Comparison of ENCODE assay signal across 8 cellular contexts in genomic region chr4:48830706-48831531, GRCh38. TPM values are rescaled to one million over a fixed set of nuclear protein-coding genes. Genes with fewer than 3 reads are reported as not detected.
A peak's percentile ranks its signal among the peaks of the same experiment; 100 is the strongest.
DNase-seq lines count a peak whose midpoint lies in the region; ATAC-seq and TF ChIP-seq lines count a peak whose summit lies in the region.

A gene with protein sequence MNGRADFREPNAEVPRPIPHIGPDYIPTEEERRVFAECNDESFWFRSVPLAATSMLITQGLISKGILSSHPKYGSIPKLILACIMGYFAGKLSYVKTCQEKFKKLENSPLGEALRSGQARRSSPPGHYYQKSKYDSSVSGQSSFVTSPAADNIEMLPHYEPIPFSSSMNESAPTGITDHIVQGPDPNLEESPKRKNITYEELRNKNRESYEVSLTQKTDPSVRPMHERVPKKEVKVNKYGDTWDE (plus strand): TSS chr4:48831088. CDS start chr4:48832625, 1,537 bp downstream.

- no peak for TF ChIP-seq CTCF in AG04450 (IDR thresholded peaks at IDR 0.05; ENCODE audit: low read depth, low read length)
- TF ChIP-seq CTCF in WTC11 (IDR thresholded peaks at IDR 0.05) = no peak
- TF ChIP-seq CTCF in cardiac fibroblast (IDR thresholded peaks at IDR 0.05; ENCODE audit: low read depth, low read length) = no peak
- TF ChIP-seq CTCF in smooth muscle cell (IDR thresholded peaks at IDR 0.05; ENCODE audit: borderline replicate concordance, insufficient read depth, poor library complexity, severe bottlenecking) = no peak

- peak within 1 kb of the TSS; percentile 95 for H2AFZ ChIP-seq in smooth muscle cell (ENCODE audit: low read depth)

- peaks cover 18% of the 10 kb centered on the region for H3K9me3 Mint-ChIP-seq in WTC11

- peak within 1 kb of the TSS; percentile 100 for H3K4me3 Mint-ChIP-seq in WTC11

- peak within 1 kb of the TSS; percentile 99 for H3K9ac ChIP-seq in smooth muscle cell (ENCODE audit: low read depth)

- peaks cover 19% of the 10 kb centered on the region for H3K4me1 ChIP-seq in smooth muscle cell (ENCODE audit: low read depth)

- POLR2A ChIA-PET in AG04450 (lab: Yijun Ruan, JAX) = interaction anchor here (0.9 kb wide), 1 partner anchor 50 kb away, joined by 6 read pairs; the partner anchor contains the start of gene FRYL
- POLR2A ChIA-PET in WTC11 (lab: Charles Lee) = interaction anchor here (0.6 to 1.0 kb wide), 3 partner anchors 9 to 212 kb away, joined by 4 to 5 read pairs (median 4); partner anchors contain the start of gene OCIAD2

- H3F3A ChIP-seq in smooth muscle cell (ENCODE audit: low read depth) = no peaks in the 10 kb centered on the region

- H3K27ac Mint-ChIP-seq in WTC11 = peak within 1 kb of the TSS; percentile 100

- H3K4me1 Mint-ChIP-seq in WTC11 = peaks cover 24% of the 10 kb centered on the region

- H4K20me1 ChIP-seq in smooth muscle cell (ENCODE audit: low read depth) = peaks cover 4% of the 10 kb centered on the region

- peak within 1 kb of the TSS; percentile 92 for H3K27ac ChIP-seq in AG04450 (ENCODE audit: low read depth, low read length)
- peak within 1 kb of the TSS; percentile 96 for H3K27ac ChIP-seq in smooth muscle cell (ENCODE audit: low read depth)

- H3K79me2 ChIP-seq in smooth muscle cell (ENCODE audit: low read depth) = peaks cover 49% of the 10 kb centered on the region

- no peaks in the 10 kb centered on the region; the same call in 1 of the 2 replicates for H3K9me3 ChIP-seq in AG04450 (ENCODE audit: control insufficient read depth, insufficient read depth, low read length)
- H3K9me3 ChIP-seq in smooth muscle cell (replicated peaks; ENCODE audit: low read depth) = no peaks in the 10 kb centered on the region

- H3K4me3 ChIP-seq in AG04450 (ENCODE audit: low read depth, low read length) (peak within 1 kb of the TSS; percentile 98), cardiac fibroblast (replicated peaks in 1 of 2; ENCODE audit: low read depth in 2 of 2, low read length in 2 of 2) (peak within 1 kb of the TSS; percentile 80 to 95), smooth muscle cell (peak within 1 kb of the TSS; percentile 93)

- peaks cover 15% of the 10 kb centered on the region for H3K36me3 ChIP-seq in smooth muscle cell (ENCODE audit: low read depth)

- H3K4me2 ChIP-seq in smooth muscle cell = peak within 1 kb of the TSS; percentile 99

- ATAC-seq in GM18909 (IDR thresholded peaks at IDR 0.05; ENCODE audit: poor library complexity, unreplicated experiment) (peak; percentile 99), HG03175 (IDR thresholded peaks at IDR 0.05; ENCODE audit: unreplicated experiment) (peak; percentile 100), WTC11 (peak; percentile 97)

- peak; percentile 98 for DNase-seq in AG04450 (ENCODE audit: low read depth, low spot score)
- peak; percentile 95 for DNase-seq in NCI-H226
- DNase-seq in WTC11 (ENCODE audit: low spot score) = peak; percentile 95
- peak; percentile 99 to 100 for DNase-seq in cardiac fibroblast (ENCODE audit: low read depth in 2 of 2)
- DNase-seq in iPS-NIHi7 (ENCODE audit: extremely low spot score) = peak; percentile 100
- DNase-seq in smooth muscle cell (lab: John Stamatoyannopoulos, UW; ENCODE audit: unreplicated experiment) = peak; percentile 66

- H3K27me3 Mint-ChIP-seq in WTC11 (ENCODE audit: low read depth) = no peaks in the 10 kb centered on the region

- CTCF ChIA-PET in AG04450 (lab: Charles Lee) (interaction anchor here (1.9 kb wide), 1 partner anchor 253 kb away, joined by 7 read pairs; no protein-coding TSS in a partner anchor), WTC11 (lab: Charles Lee) (interaction anchor here (0.5 kb wide), 1 partner anchor 9 kb away, joined by 3 read pairs; no protein-coding TSS in a partner anchor)

- WGBS in smooth muscle cell (ENCODE audit: low lambda C conversion rate) = under 1% methylated on average over 56 of the region's 56 CpGs

- peaks cover 27% of the 10 kb centered on the region for H3K36me3 Mint-ChIP-seq in WTC11

- H3K27me3 ChIP-seq in AG04450 (ENCODE audit: control insufficient read depth, insufficient read depth, low read length) = no peaks in the 10 kb centered on the region
- no peaks in the 10 kb centered on the region for H3K27me3 ChIP-seq in smooth muscle cell (ENCODE audit: low read depth)

TF ChIP-seq in WTC11, 78 proteins besides CTCF, POLR2A, EP300 and RAD21 (continues in another document):
- TF ChIP-seq ZMAT4 (CRISPR knock-in tag; IDR thresholded peaks at IDR 0.05) (no peak), FOXK1 (CRISPR knock-in tag; IDR thresholded peaks at IDR 0.05) (peak; percentile 69; the same call in 1 of the 2 replicates), FOXP1 (CRISPR knock-in tag; IDR thresholded peaks at IDR 0.05; ENCODE audit: borderline replicate concordance) (peak; percentile 82), TP53 (CRISPR knock-in tag; IDR thresholded peaks at IDR 0.05) (no peak), TCF7 (CRISPR knock-in tag; IDR thresholded peaks at IDR 0.05; ENCODE audit: low read depth) (no peak), CREM (CRISPR knock-in tag; IDR thresholded peaks at IDR 0.05) (peak; percentile 94; the same call in 1 of the 2 replicates), TEAD1 (CRISPR knock-in tag; IDR thresholded peaks at IDR 0.05) (0 out of 2 replicates have a peak, but pooled peaks have one; percentile 27), AFF4 (CRISPR knock-in tag; IDR thresholded peaks at IDR 0.05; ENCODE audit: borderline replicate concordance) (no peak), MYBL2 (CRISPR knock-in tag; IDR thresholded peaks at IDR 0.05) (no peak), SMAD4 (CRISPR knock-in tag; IDR thresholded peaks at IDR 0.05) (no peak)
- TF ChIP-seq, protein P1, sequence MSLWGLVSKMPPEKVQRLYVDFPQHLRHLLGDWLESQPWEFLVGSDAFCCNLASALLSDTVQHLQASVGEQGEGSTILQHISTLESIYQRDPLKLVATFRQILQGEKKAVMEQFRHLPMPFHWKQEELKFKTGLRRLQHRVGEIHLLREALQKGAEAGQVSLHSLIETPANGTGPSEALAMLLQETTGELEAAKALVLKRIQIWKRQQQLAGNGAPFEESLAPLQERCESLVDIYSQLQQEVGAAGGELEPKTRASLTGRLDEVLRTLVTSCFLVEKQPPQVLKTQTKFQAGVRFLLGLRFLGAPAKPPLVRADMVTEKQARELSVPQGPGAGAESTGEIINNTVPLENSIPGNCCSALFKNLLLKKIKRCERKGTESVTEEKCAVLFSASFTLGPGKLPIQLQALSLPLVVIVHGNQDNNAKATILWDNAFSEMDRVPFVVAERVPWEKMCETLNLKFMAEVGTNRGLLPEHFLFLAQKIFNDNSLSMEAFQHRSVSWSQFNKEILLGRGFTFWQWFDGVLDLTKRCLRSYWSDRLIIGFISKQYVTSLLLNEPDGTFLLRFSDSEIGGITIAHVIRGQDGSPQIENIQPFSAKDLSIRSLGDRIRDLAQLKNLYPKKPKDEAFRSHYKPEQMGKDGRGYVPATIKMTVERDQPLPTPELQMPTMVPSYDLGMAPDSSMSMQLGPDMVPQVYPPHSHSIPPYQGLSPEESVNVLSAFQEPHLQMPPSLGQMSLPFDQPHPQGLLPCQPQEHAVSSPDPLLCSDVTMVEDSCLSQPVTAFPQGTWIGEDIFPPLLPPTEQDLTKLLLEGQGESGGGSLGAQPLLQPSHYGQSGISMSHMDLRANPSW (CRISPR knock-in tag; conservative IDR thresholded peaks at IDR 0.05; ENCODE audit: low read depth) = no peak

RNA-seq across cellular contexts. Expression of the gene that starts here (rescaled TPM):
- polyA plus RNA-seq in AG04450 (2011; rRNA removed) = 140 and 176 TPM in 2 replicates
- 49.1 and 53.0 TPM in 2 replicates for polyA minus RNA-seq in AG04450 (2011; rRNA and poly(A)+ RNA removed)
- 135 to 146 TPM (median 146 TPM) in 3 replicates for total RNA-seq in WTC11 (2021)
- total RNA-seq in smooth muscle cell = 180 and 196 TPM in 2 replicates
- 130 and 159 TPM in 2 replicates for polyA plus RNA-seq in smooth muscle cell

Comparison
In these comparisons a context has a peak if more than half of its experiments do, and no peak if none do; other contexts are left out.
1. Peak in every context shown above with its lines: DNase-seq, ATAC-seq, H3K4me3 ChIP-seq and H3K27ac ChIP-seq.